8 cellular contexts compared by ENCODE assay signal in the genomic region with DNA sequence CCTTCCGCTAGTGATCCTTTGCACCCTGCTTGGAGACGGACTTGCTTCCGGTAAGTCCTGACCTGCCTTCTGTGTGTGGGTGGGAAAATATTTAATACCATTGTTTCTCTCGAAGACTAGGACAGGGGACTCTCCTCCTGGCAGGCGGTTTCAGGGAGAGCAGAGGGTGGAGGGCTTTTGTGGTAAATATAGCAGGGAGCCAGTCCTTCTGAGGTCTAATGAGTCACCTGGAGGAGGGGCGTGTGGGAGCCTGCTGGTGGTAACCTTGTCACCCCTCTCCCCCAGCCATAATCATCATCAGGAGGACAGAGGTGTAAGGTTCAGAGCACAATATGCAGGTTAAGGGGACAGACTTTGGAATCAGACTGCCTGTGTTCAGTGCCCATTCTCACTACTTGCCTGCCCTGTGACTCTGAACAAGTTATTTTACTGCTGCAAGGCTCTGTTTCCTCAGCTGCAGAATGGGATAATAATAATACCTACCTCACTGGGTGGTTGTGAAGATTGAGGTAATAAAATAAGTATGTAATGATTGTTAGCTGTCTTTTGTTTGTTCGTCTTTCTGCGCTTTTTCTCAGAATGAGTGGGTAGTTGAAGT. TPM values are rescaled to one million over a fixed set of nuclear protein-coding genes. Genes with fewer than 3 reads are reported as not detected.
DNase-seq lines count a peak whose midpoint lies in the region; TF ChIP-seq lines count a peak whose summit lies in the region.
"Had no signal": no experiment of that assay in that cellular context is flagged by ENCODE, and none has a peak within 500 bp of the region (broad histone marks: within the 10 kb centered on the region; RNA-seq: fewer than 3 reads in every experiment).

No MANE protein-coding gene starts in this region.

- intact Hi-C loops in spleen (cut with DNase I; ENCODE audit: low total_unique reads), result no loop called here

- no peaks in the 10 kb centered on the region for H3K9me3 Mint-ChIP-seq in activated CD4-positive, alpha-beta memory T cell treated with anti-CD3 and anti-CD28 coated beads, Interleukin-2, amount 10 ng/mL, durations not matched to agents 7 days and 5 days

- H3K27ac ChIP-seq in right atrium auricular region, result peak overlapping the region; percentile 44 to 48
- peak overlapping the region in 2 of 8 donors; percentile 15 to 39 for H3K27ac ChIP-seq in spleen

- H3K4me3 Mint-ChIP-seq in activated CD4-positive, alpha-beta memory T cell treated with anti-CD3 and anti-CD28 coated beads, Interleukin-2, amount 10 ng/mL, durations not matched to agents 7 days and 5 days, result no peak overlapping the region

- H3K9me3 ChIP-seq in right atrium auricular region (no peaks in the 10 kb centered on the region), spleen (no peaks in the 10 kb centered on the region)

- H3K27me3 ChIP-seq in right atrium auricular region (no peaks in the 10 kb centered on the region), spleen (replicated peaks in 1 of 7) (no peaks in the 10 kb centered on the region)

- TF ChIP-seq CTCF in right atrium auricular region (IDR thresholded peaks at IDR 0.05), result no peak
- no peak for TF ChIP-seq CTCF in spleen (IDR thresholded peaks at IDR 0.05 in 8 of 11, conservative IDR thresholded peaks at IDR 0.05 in 3 of 11)

- DNase-seq in M059J (ENCODE audit: low read depth), result peak; percentile 72
- peak; percentile 41 for DNase-seq in activated CD4-positive, alpha-beta memory T cell treated with anti-CD3 and anti-CD28 coated beads, Interleukin-2, amount 10 ng/mL, durations not matched to agents 7 days and 5 days
- DNase-seq in right atrium auricular region (ENCODE audit: low spot score), result no peak
- peak; percentile 49 for DNase-seq in stimulated activated CD4-positive, alpha-beta T cell treated with anti-CD3 and anti-CD28 coated beads, Interleukin-4, amount 100 ng/mL, for 24 hours
- no peak for DNase-seq in NCI-H1694 treated with DMSO at 0.1 percent for 48 hours (lab: John Stamatoyannopoulos, UW)
- DNase-seq in Ammon's horn (ENCODE audit: low spot score), result no peak
- no peak for DNase-seq in spleen

- H3K4me3 ChIP-seq in right atrium auricular region (no peak overlapping the region), spleen (no peak overlapping the region)
- H3K4me3 ChIP-seq: lung had no signal

- H3K4me1 ChIP-seq in right atrium auricular region (peaks cover 0 to 68% of the 10 kb centered on the region in 2 donors), spleen (peaks cover 22 to 100% (median 68%) of the 10 kb centered on the region in 6 donors)

- peaks cover 94% of the 10 kb centered on the region for H3K4me1 Mint-ChIP-seq in activated CD4-positive, alpha-beta memory T cell treated with anti-CD3 and anti-CD28 coated beads, Interleukin-2, amount 10 ng/mL, durations not matched to agents 7 days and 5 days

- POLR2A ChIA-PET in activated CD4-positive, alpha-beta memory T cell treated with anti-CD3 and anti-CD28 coated beads, Interleukin-2, amount 10 ng/mL, durations not matched to agents 7 days and 5 days (lab: Charles Lee), result interaction anchor here (0.9 to 3.2 kb wide), 6 partner anchors 11 to 47 kb away, joined by 4 to 15 read pairs (median 6); a partner anchor contains a TSS

- H3K36me3 Mint-ChIP-seq in activated CD4-positive, alpha-beta memory T cell treated with anti-CD3 and anti-CD28 coated beads, Interleukin-2, amount 10 ng/mL, durations not matched to agents 7 days and 5 days (ENCODE audit: low read depth), result peaks cover 66% of the 10 kb centered on the region

- peak overlapping the region; percentile 61 for H3K27ac Mint-ChIP-seq in activated CD4-positive, alpha-beta memory T cell treated with anti-CD3 and anti-CD28 coated beads, Interleukin-2, amount 10 ng/mL, durations not matched to agents 7 days and 5 days

- H3K36me3 ChIP-seq in right atrium auricular region (peaks cover 12% of the 10 kb centered on the region), spleen (peaks cover 0 to 47% (median 20%) of the 10 kb centered on the region in 6 donors)

- CTCF ChIA-PET in activated CD4-positive, alpha-beta memory T cell treated with anti-CD3 and anti-CD28 coated beads, Interleukin-2, amount 10 ng/mL, durations not matched to agents 7 days and 5 days (lab: Charles Lee), result interaction anchor here (1.1 to 1.4 kb wide), 2 partner anchors 11 to 16 kb away, joined by 3 to 4 read pairs; no protein-coding TSS in a partner anchor

- TF ChIP-seq POLR2A in spleen (IDR thresholded peaks at IDR 0.05), result no peak

- 75 to 89% (median 79%) methylated on average over 8 of the region's 8 CpGs for WGBS in spleen, 5 donors

- no peaks in the 10 kb centered on the region for H3K27me3 Mint-ChIP-seq in activated CD4-positive, alpha-beta memory T cell treated with anti-CD3 and anti-CD28 coated beads, Interleukin-2, amount 10 ng/mL, durations not matched to agents 7 days and 5 days

RNA-seq across cellular contexts. Expression of a gene that starts 47.4 kb away (rescaled TPM):
- 7.2 and 8.6 TPM in 2 replicates for total RNA-seq in M059J (2014; rRNA removed; shearing (Covaris generic))
- total RNA-seq in activated CD4-positive, alpha-beta memory T cell treated with anti-CD3 and anti-CD28 coated beads, Interleukin-2, amount 10 ng/mL, durations not matched to agents 7 days and 5 days, result 10 to 100 TPM; 63.4 to 65.2 TPM
- total RNA-seq in right atrium auricular region, result 10 to 100 TPM; 19.2 to 24.7 TPM
- 100 to 1,000 TPM in 3 of 7 donors, 10 to 100 TPM in 4; 76.1 to 120 (median 96.1) TPM for total RNA-seq in spleen
- polyA plus RNA-seq in spleen, result 10 to 100 TPM; 10.7 to 20.4 (median 11.3) TPM

Comparison
In these comparisons a context has a peak if more than half of its experiments do, and no peak if none do; other contexts are left out.
1. DNase-seq: peak in M059J (single experiment), activated CD4-positive, alpha-beta memory T cell treated with anti-CD3 and anti-CD28 coated beads, Interleukin-2, amount 10 ng/mL, durations not matched to agents 7 days and 5 days (single experiment) and stimulated activated CD4-positive, alpha-beta T cell treated with anti-CD3 and anti-CD28 coated beads, Interleukin-4, amount 100 ng/mL, for 24 hours (single experiment); none in right atrium auricular region (single experiment), NCI-H1694 treated with DMSO at 0.1 percent for 48 hours (single experiment), Ammon's horn (single experiment) and spleen (single experiment).